8 cellular contexts compared by ENCODE assay signal in genomic region chr5:75717082-75717922, GRCh38. TPM values are rescaled to one million over a fixed set of nuclear protein-coding genes. Genes with fewer than 3 reads are reported as not detected.
DNase-seq lines count a peak whose midpoint lies in the region; ATAC-seq, FAIRE-seq and TF ChIP-seq lines count a peak whose summit lies in the region.

POC5 (minus strand) TSS chr5:75717437; CDS start chr5:75712937, 4,500 bp downstream.

- H3K4me3 Mint-ChIP-seq in T-cell = peak within 1 kb of the TSS; percentile 99 to 100 (median 99)

- peaks cover 13% of the 10 kb centered on the region for H3K79me2 ChIP-seq in parathyroid adenoma

- H3K27me3 ChIP-seq in cardiac muscle cell = peaks cover 9% of the 10 kb centered on the region
- H3K27me3 ChIP-seq in parathyroid adenoma (ENCODE audit: control insufficient read depth, insufficient read depth, low read length) = no peaks in the 10 kb centered on the region
- no peaks in the 10 kb centered on the region for H3K27me3 ChIP-seq in tibial nerve

- peak within 1 kb of the TSS; percentile 72 for H2AFZ ChIP-seq in parathyroid adenoma

- POLR2A ChIA-PET in T-cell (lab: Charles Lee) = interaction anchor here in 1 of 2 donors (0.6 to 1.1 kb wide), 3 partner anchors 36 to 205 kb away, joined by 3 to 4 read pairs (median 3); partner anchors contain the start of gene POLK

- H3K4me1 ChIP-seq in cardiac muscle cell (ENCODE audit: low read depth) (peaks cover 10% of the 10 kb centered on the region), parathyroid adenoma (no peaks in the 10 kb centered on the region), tibial nerve (peaks cover 0 to 15% (median 12%) of the 10 kb centered on the region in 4 donors)

- H3K4me2 ChIP-seq in parathyroid adenoma (ENCODE audit: low read length) = peak within 1 kb of the TSS; percentile 69

- H3K9me3 Mint-ChIP-seq in T-cell = no peaks in the 10 kb centered on the region

- peaks cover 42 to 45% (median 43%) of the 10 kb centered on the region in 3 donors for H3K4me1 Mint-ChIP-seq in T-cell

- peak; percentile 89 for FAIRE-seq in GM12891 (lab: Jason Lieb, UNC)

- peak; percentile 97 for TF ChIP-seq POLR2A in GM12891 (IDR thresholded peaks at IDR 0.05; ENCODE audit: low read depth, low read length)
- peak; percentile 58 to 59 for TF ChIP-seq POLR2A in tibial nerve (IDR thresholded peaks at IDR 0.05)

- peaks cover 0 to 4% of the 10 kb centered on the region in 2 donors for H3K27me3 Mint-ChIP-seq in T-cell

- ATAC-seq in HG02840 (IDR thresholded peaks at IDR 0.05; ENCODE audit: low FRiP score, unreplicated experiment) = peak; percentile 92
- ATAC-seq in T-cell (replicated peaks in 1 of 4) = peak; percentile 94 to 96 (median 94)

- H3K36me3 ChIP-seq in cardiac muscle cell (no peaks in the 10 kb centered on the region), parathyroid adenoma (ENCODE audit: control insufficient read depth, insufficient read depth, low read length) (no peaks in the 10 kb centered on the region), tibial nerve (peaks cover 0 to 14% (median 0%) of the 10 kb centered on the region in 3 donors)

- TF ChIP-seq CTCF in cardiac muscle cell (IDR thresholded peaks at IDR 0.05; ENCODE audit: low read depth, low read length) (no peak), parathyroid adenoma (IDR thresholded peaks at IDR 0.05) (no peak), tibial nerve (IDR thresholded peaks at IDR 0.05) (peak in 1 of 5 experiments; percentile 6)

- no peaks in the 10 kb centered on the region for H3K9me3 ChIP-seq in cardiac muscle cell (ENCODE audit: low read depth)
- H3K9me3 ChIP-seq in parathyroid adenoma (ENCODE audit: control insufficient read depth, low read length) = no peaks in the 10 kb centered on the region
- no peaks in the 10 kb centered on the region for H3K9me3 ChIP-seq in tibial nerve

- H3K9ac ChIP-seq in parathyroid adenoma = no peak within 1 kb of the TSS

- peak; percentile 70 for DNase-seq in GM12891 (ENCODE audit: insufficient read length, low spot score)
- DNase-seq in NCI-H1436 treated with DMSO at 0.1 percent for 48 hours (lab: John Stamatoyannopoulos, UW) = peak; percentile 87
- peak; percentile 90 to 99 (median 98) for DNase-seq in T-cell
- peak; percentile 97 for DNase-seq in cardiac muscle cell (ENCODE audit: low read depth in 1 of 2, low spot score in 1 of 2)
- peak; percentile 98 to 99 for DNase-seq in tibial nerve (ENCODE audit: low spot score in 2 of 2)

- WGBS in adipose tissue, 3 donors = 9 to 11% (median 9%) methylated on average over 51 of the region's 51 CpGs
- 13 to 27% methylated on average over 22 to 49 of the region's 51 CpGs for WGBS in tibial nerve, 2 donors

- H3K27ac ChIP-seq in adipose tissue (ENCODE audit: low read depth, low read length) (peak within 1 kb of the TSS; percentile 7), cardiac muscle cell (peak within 1 kb of the TSS; percentile 86), parathyroid adenoma (peak within 1 kb of the TSS; percentile 59), tibial nerve (peak within 1 kb of the TSS; percentile 66 to 92 (median 80))

- H3K27ac Mint-ChIP-seq in T-cell = peak within 1 kb of the TSS; percentile 98

- H3K4me3 ChIP-seq in cardiac muscle cell = peak within 1 kb of the TSS; percentile 85
- peak within 1 kb of the TSS; percentile 87 for H3K4me3 ChIP-seq in parathyroid adenoma (ENCODE audit: low read depth, low read length)
- H3K4me3 ChIP-seq in tibial nerve = peak within 1 kb of the TSS; percentile 63 to 91 (median 88)

- CTCF ChIA-PET in T-cell (lab: Charles Lee) = interaction anchor here in 1 of 2 donors (0.6 to 1.0 kb wide), 4 partner anchors 26 to 923 kb away, joined by 3 to 5 read pairs (median 4); no protein-coding TSS in a partner anchor

- H3K36me3 Mint-ChIP-seq in T-cell = peaks cover 12% of the 10 kb centered on the region

- TF ChIP-seq EP300 in tibial nerve (IDR thresholded peaks at IDR 0.05) = peak in 1 of 2 donors; percentile 89

TF ChIP-seq in GM12891, 5 proteins besides CTCF, POLR2A, EP300 and RAD21:
- TF ChIP-seq PAX5 (IDR thresholded peaks at IDR 0.05; ENCODE audit: insufficient read depth, low read length, severe bottlenecking) (no peak), POLR2AphosphoS5 (IDR thresholded peaks at IDR 0.05; ENCODE audit: low read depth, low read length) (peak; percentile 97), POU2F2 (IDR thresholded peaks at IDR 0.05; ENCODE audit: low read depth, low read length) (0 out of 2 replicates have a peak, but pooled peaks have one; percentile 16), TAF1 (IDR thresholded peaks at IDR 0.05; ENCODE audit: low read depth, low read length) (peak; percentile 83), SPI1 (IDR thresholded peaks at IDR 0.05; ENCODE audit: low read depth, low read length) (peak; percentile 93)

RNA-seq across cellular contexts. Expression of gene POC5, which starts in this region (rescaled TPM):
- polyA plus RNA-seq in GM12891 (2012; ENCODE audit: low read depth, missing spikeins) = 9.2 TPM
- total RNA-seq in T-cell = 10 to 100 TPM; 10.6 to 18.5 (median 14.2) TPM
- polyA plus RNA-seq in adipose tissue = 1 to 10 TPM; 3.5 to 6.7 (median 3.7) TPM
- total RNA-seq in cardiac muscle cell = 12.5 and 16.5 TPM in 2 replicates
- polyA plus RNA-seq in cardiac muscle cell = 9.3 and 15.4 TPM in 2 replicates
- total RNA-seq in tibial nerve = 10 to 100 TPM; 11.4 to 39.9 (median 15.0) TPM

Comparison
In these comparisons a context has a peak if more than half of its experiments do, and no peak if none do; other contexts are left out.
1. Peak in every context shown above with its lines: DNase-seq, ATAC-seq, H3K4me3 ChIP-seq and H3K27ac ChIP-seq.
2. H3K27ac ChIP-seq: peak in every context shown above with its lines; median percentile 86 in cardiac muscle cell; 80 in tibial nerve; 59 in parathyroid adenoma; 7 in adipose tissue.